Comparison of ENCODE assay signal across 8 cellular contexts in the genomic region with DNA sequence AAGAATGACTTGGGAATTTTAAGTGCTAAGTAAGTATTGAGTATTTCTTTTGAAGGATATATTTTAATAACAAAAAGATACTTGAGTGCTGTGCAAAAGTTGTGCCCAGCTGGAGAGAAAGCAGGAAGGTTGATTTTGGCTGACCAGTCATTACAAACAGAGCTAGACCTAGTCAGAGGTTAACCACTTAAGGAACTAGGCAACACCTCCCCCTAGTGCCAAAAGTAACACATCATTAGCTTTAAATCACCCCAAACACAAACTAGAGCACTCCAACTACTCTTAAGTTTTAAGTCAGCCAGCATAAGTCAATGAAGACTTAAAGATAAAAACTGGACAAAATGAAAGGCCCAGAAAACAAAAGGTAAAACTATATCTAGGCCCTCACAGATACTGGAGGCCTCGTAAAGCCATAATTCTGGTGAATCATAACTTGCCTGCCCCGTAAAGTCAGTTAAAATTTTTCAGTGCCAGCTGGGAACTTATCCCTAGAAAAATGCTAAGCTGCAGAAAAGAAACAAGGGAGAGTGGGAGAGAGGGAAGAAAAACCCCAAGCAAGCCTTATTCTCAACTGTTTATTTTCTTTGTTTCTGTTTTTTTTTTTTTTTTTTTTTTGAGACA. TPM values are rescaled to one million over a fixed set of nuclear protein-coding genes. Genes with fewer than 3 reads are reported as not detected.
DNase-seq lines count a peak whose midpoint lies in the region; ATAC-seq and TF ChIP-seq lines count a peak whose summit lies in the region.

No MANE protein-coding gene starts in this region.

- no peaks in the 10 kb centered on the region for H3K27me3 Mint-ChIP-seq in activated CD4-positive, alpha-beta T cell treated with anti-CD3 and anti-CD28 coated beads, Interleukin-2, amount 10 ng/mL, durations not matched to agents 7 days and 5 days
- no peaks in the 10 kb centered on the region for H3K27me3 Mint-ChIP-seq in progenitor cell of endocrine pancreas

- CTCF ChIA-PET in GM10248 (lab: Yijun Ruan, JAX): interaction anchor here (0.7 to 8.2 kb wide), 46 partner anchors 8 to 696 kb away, joined by 3 to 102 read pairs (median 4); a partner anchor contains a TSS
- CTCF ChIA-PET in activated CD4-positive, alpha-beta T cell treated with anti-CD3 and anti-CD28 coated beads, Interleukin-2, amount 10 ng/mL, durations not matched to agents 7 days and 5 days (lab: Charles Lee): interaction anchor here (0.6 to 2.1 kb wide), 14 partner anchors 11 to 868 kb away, joined by 3 to 6 read pairs (median 3); no protein-coding TSS in a partner anchor

- peak; percentile 58 for TF ChIP-seq CTCF in GM10248 (IDR thresholded peaks at IDR 0.05; ENCODE audit: control extremely low read depth, extremely low read depth, low read depth, missing control alignments)
- peak; percentile 72 for TF ChIP-seq CTCF in fibroblast of villous mesenchyme (IDR thresholded peaks at IDR 0.05; ENCODE audit: insufficient read depth, low read depth, low read length)
- TF ChIP-seq CTCF in progenitor cell of endocrine pancreas (IDR thresholded peaks at IDR 0.05; ENCODE audit: unreplicated experiment): peak; percentile 64

- POLR2A ChIA-PET in GM10248 (lab: Yijun Ruan, JAX): interaction anchor here (0.5 to 1.1 kb wide), 3 partner anchors 119 to 273 kb away, joined by 4 to 8 read pairs (median 5); no protein-coding TSS in a partner anchor
- POLR2A ChIA-PET in activated CD4-positive, alpha-beta T cell treated with anti-CD3 and anti-CD28 coated beads, Interleukin-2, amount 10 ng/mL, durations not matched to agents 7 days and 5 days (lab: Charles Lee): interaction anchor here (0.7 kb wide), 2 partner anchors 172 to 313 kb away, joined by 3 to 5 read pairs; no protein-coding TSS in a partner anchor

- H3K4me3 Mint-ChIP-seq in activated CD4-positive, alpha-beta T cell treated with anti-CD3 and anti-CD28 coated beads, Interleukin-2, amount 10 ng/mL, durations not matched to agents 7 days and 5 days: no peak overlapping the region
- H3K4me3 Mint-ChIP-seq in progenitor cell of endocrine pancreas (ENCODE audit: low read depth): no peak overlapping the region

- no peak overlapping the region for H3K4me3 ChIP-seq in fibroblast of villous mesenchyme (ENCODE audit: low read depth, low read length)

- no peaks in the 10 kb centered on the region for H3K9me3 Mint-ChIP-seq in activated CD4-positive, alpha-beta T cell treated with anti-CD3 and anti-CD28 coated beads, Interleukin-2, amount 10 ng/mL, durations not matched to agents 7 days and 5 days
- no peaks in the 10 kb centered on the region for H3K9me3 Mint-ChIP-seq in progenitor cell of endocrine pancreas (ENCODE audit: low read depth)

- ATAC-seq in HG02763 (IDR thresholded peaks at IDR 0.05; ENCODE audit: unreplicated experiment): peak; percentile 25

- DNase-seq in AG20443 (ENCODE audit: low spot score) (peak; percentile 88), GM10248 (ENCODE audit: extremely low spot score) (peak; percentile 82), NCI-H2029 treated with DMSO at 0.1 percent for 48 hours (lab: John Stamatoyannopoulos, UW) (peak; percentile 24), fibroblast of villous mesenchyme (ENCODE audit: low read depth) (peak; percentile 90), progenitor cell of endocrine pancreas (ENCODE audit: low spot score, unreplicated experiment) (no peak)
- DNase-seq in activated CD4-positive, alpha-beta T cell treated with anti-CD3 and anti-CD28 coated beads, Interleukin-2, amount 10 ng/mL, durations not matched to agents 7 days and 5 days: peak; percentile 64
- DNase-seq in activated CD4-positive, CD25-positive, alpha-beta regulatory T cell (lab: John Stamatoyannopoulos, UW): no peak

- H3K4me1 Mint-ChIP-seq in activated CD4-positive, alpha-beta T cell treated with anti-CD3 and anti-CD28 coated beads, Interleukin-2, amount 10 ng/mL, durations not matched to agents 7 days and 5 days: peaks cover 36% of the 10 kb centered on the region
- H3K4me1 Mint-ChIP-seq in progenitor cell of endocrine pancreas (ENCODE audit: low read depth): peaks cover 8% of the 10 kb centered on the region

- peaks cover 23% of the 10 kb centered on the region for H3K36me3 Mint-ChIP-seq in activated CD4-positive, alpha-beta T cell treated with anti-CD3 and anti-CD28 coated beads, Interleukin-2, amount 10 ng/mL, durations not matched to agents 7 days and 5 days (ENCODE audit: low read depth)
- peaks cover 10% of the 10 kb centered on the region for H3K36me3 Mint-ChIP-seq in progenitor cell of endocrine pancreas (ENCODE audit: insufficient read depth)

- no peak overlapping the region for H3K27ac Mint-ChIP-seq in activated CD4-positive, alpha-beta T cell treated with anti-CD3 and anti-CD28 coated beads, Interleukin-2, amount 10 ng/mL, durations not matched to agents 7 days and 5 days
- H3K27ac Mint-ChIP-seq in progenitor cell of endocrine pancreas: no peak overlapping the region

RNA-seq across cellular contexts. Expression of a gene that starts 4.6 kb away (rescaled TPM):
- 10 to 100 TPM; 27.7 to 35.2 TPM for total RNA-seq in activated CD4-positive, alpha-beta T cell treated with anti-CD3 and anti-CD28 coated beads, Interleukin-2, amount 10 ng/mL, durations not matched to agents 7 days and 5 days
- total RNA-seq in fibroblast of villous mesenchyme (25.4 and 43.2 TPM in 2 replicates), progenitor cell of endocrine pancreas (20.4 and 21.2 TPM in 2 replicates)

RNA-seq across cellular contexts. Expression of a gene that starts 16.8 kb away (rescaled TPM):
- total RNA-seq in activated CD4-positive, alpha-beta T cell treated with anti-CD3 and anti-CD28 coated beads, Interleukin-2, amount 10 ng/mL, durations not matched to agents 7 days and 5 days: not detected
- total RNA-seq in fibroblast of villous mesenchyme (not detected in 2 replicates), progenitor cell of endocrine pancreas (not detected in 2 replicates)

RNA-seq across cellular contexts. Expression of a gene that starts 26.9 kb away (rescaled TPM):
- total RNA-seq in activated CD4-positive, alpha-beta T cell treated with anti-CD3 and anti-CD28 coated beads, Interleukin-2, amount 10 ng/mL, durations not matched to agents 7 days and 5 days: not detected
- not detected in 2 replicates for total RNA-seq in fibroblast of villous mesenchyme
- total RNA-seq in progenitor cell of endocrine pancreas: not detected in 2 replicates

RNA-seq across cellular contexts. Expression of a gene that starts 44.1 kb away (rescaled TPM):
- under 1 TPM; 0.62 to 0.75 TPM for total RNA-seq in activated CD4-positive, alpha-beta T cell treated with anti-CD3 and anti-CD28 coated beads, Interleukin-2, amount 10 ng/mL, durations not matched to agents 7 days and 5 days
- total RNA-seq in fibroblast of villous mesenchyme: 10.8 and 20.9 TPM in 2 replicates
- 0.33 and 0.65 TPM in 2 replicates for total RNA-seq in progenitor cell of endocrine pancreas

RNA-seq across cellular contexts. Expression of a gene that starts 48.7 kb away (rescaled TPM):
- 10 to 100 TPM; 30.0 to 35.0 TPM for total RNA-seq in activated CD4-positive, alpha-beta T cell treated with anti-CD3 and anti-CD28 coated beads, Interleukin-2, amount 10 ng/mL, durations not matched to agents 7 days and 5 days
- total RNA-seq in fibroblast of villous mesenchyme: 59.6 and 74.3 TPM in 2 replicates
- 15.7 and 16.5 TPM in 2 replicates for total RNA-seq in progenitor cell of endocrine pancreas

Comparison
In these comparisons a context has a peak if more than half of its experiments do, and no peak if none do; other contexts are left out.
1. DNase-seq: peak in AG20443 (single experiment), GM10248 (single experiment), NCI-H2029 treated with DMSO at 0.1 percent for 48 hours (single experiment), activated CD4-positive, alpha-beta T cell treated with anti-CD3 and anti-CD28 coated beads, Interleukin-2, amount 10 ng/mL, durations not matched to agents 7 days and 5 days (single experiment) and fibroblast of villous mesenchyme (single experiment); none in progenitor cell of endocrine pancreas (single experiment) and activated CD4-positive, CD25-positive, alpha-beta regulatory T cell (0 of 4).
2. Peak in every context shown above with its lines, with median percentiles within 50 percentile points of each other: CTCF ChIP-seq.